Comparison of ENCODE assay signal across 1 cellular context in genomic region chr10:58334817-58335305, GRCh38.
TF ChIP-seq lines count a peak whose summit lies in the region.

Gene UBE2D1, plus strand, starts transcription at chr10:58335006. Its CDS starts 196 bp downstream, at chr10:58335202.

TF ChIP-seq in GM12878, 131 proteins besides CTCF, POLR2A, EP300 and RAD21 (continued from another document and continues in another):
- TF ChIP-seq ZBTB11 (CRISPR knock-in tag; IDR thresholded peaks at IDR 0.05) (no peak), SIX5 (IDR thresholded peaks at IDR 0.05; ENCODE audit: low read depth, low read length, severe bottlenecking) (peak; percentile 79), ZNF24 (IDR thresholded peaks at IDR 0.05) (no peak), EZH2 (IDR thresholded peaks at IDR 0.05; ENCODE audit: borderline replicate concordance, control insufficient read depth, low read depth, low read length) (no peak), ZNF687 (IDR thresholded peaks at IDR 0.05) (no peak), ZNF384 (IDR thresholded peaks at IDR 0.05; ENCODE audit: borderline replicate concordance, low read depth, low read length) (no peak), BCL3 (IDR thresholded peaks at IDR 0.05; ENCODE audit: borderline replicate concordance, insufficient read depth, low read depth, low read length, poor library complexity, severe bottlenecking) (no peak), NRF1 (conservative IDR thresholded peaks at IDR 0.05; ENCODE audit: low read depth, low read length) (no peak), TBL1XR1 (IDR thresholded peaks at IDR 0.05; ENCODE audit: low read depth, low read length) (no peak), BRCA1 (IDR thresholded peaks at IDR 0.05; ENCODE audit: low read depth, low read length) (no peak), E4F1 (IDR thresholded peaks at IDR 0.05; ENCODE audit: borderline replicate concordance, partially characterized antibody) (no peak), CUX1 (IDR thresholded peaks at IDR 0.05; ENCODE audit: insufficient replicate concordance, low read depth, low read length) (no peak), SUPT20H (IDR thresholded peaks at IDR 0.05; ENCODE audit: borderline replicate concordance, control insufficient read depth, low read depth, low read length) (no peak), ATF2 (IDR thresholded peaks at IDR 0.05; ENCODE audit: low read length) (no peak), KLF5 (IDR thresholded peaks at IDR 0.05; ENCODE audit: partially characterized antibody) (no peak), RFX5 (IDR thresholded peaks at IDR 0.05; ENCODE audit: low read depth, low read length) (no peak), JUND (IDR thresholded peaks at IDR 0.05; ENCODE audit: low read depth, low read length) (no peak), ZZZ3 (IDR thresholded peaks at IDR 0.05; ENCODE audit: control insufficient read depth, insufficient read length, low read depth) (no peak), FOXK2 (IDR thresholded peaks at IDR 0.05) (no peak), IRF4 (IDR thresholded peaks at IDR 0.05; ENCODE audit: low read depth, low read length) (no peak), NR2F1 (conservative IDR thresholded peaks at IDR 0.05) (peak; percentile 73), RELB (IDR thresholded peaks at IDR 0.05; ENCODE audit: low read depth) (no peak), MEF2A (IDR thresholded peaks at IDR 0.05; ENCODE audit: insufficient read depth, low read depth, low read length) (no peak), REST (IDR thresholded peaks at IDR 0.05; ENCODE audit: low read depth, low read length) (no peak), SMAD1 (IDR thresholded peaks at IDR 0.05; ENCODE audit: low read depth, partially characterized antibody) (no peak), HDGF (IDR thresholded peaks at IDR 0.05) (no peak), CEBPB (IDR thresholded peaks at IDR 0.05; ENCODE audit: borderline replicate concordance in 1 of 2, low read depth in 2 of 2, low read length in 2 of 2) (no peak), PML (IDR thresholded peaks at IDR 0.05; ENCODE audit: low read length) (peak; percentile 72; the same call in 1 of the 2 replicates)
